ENCODE assay signal across 1 cellular context in genomic region chr12:104994301-104994700, GRCh38.
TF ChIP-seq lines count a peak whose summit lies in the region.

No MANE protein-coding gene starts in this region.

TF ChIP-seq in endothelial cell of umbilical vein, 7 proteins besides CTCF, POLR2A, EP300 and RAD21:
- TF ChIP-seq MAX (IDR thresholded peaks at IDR 0.05; ENCODE audit: insufficient read depth, insufficient read length), result no peak
- TF ChIP-seq EZH2 (IDR thresholded peaks at IDR 0.05; ENCODE audit: borderline replicate concordance, low read depth, low read length, severe bottlenecking), result no peak
- no peak for TF ChIP-seq JUN (IDR thresholded peaks at IDR 0.05; ENCODE audit: borderline replicate concordance, insufficient read depth, insufficient read length, low read depth)
- no peak for TF ChIP-seq GATA2 (IDR thresholded peaks at IDR 0.05; ENCODE audit: insufficient read depth, insufficient read length, low read depth, low read length)
- no peak for TF ChIP-seq MYC (IDR thresholded peaks at IDR 0.05; ENCODE audit: low read depth, low read length)
- no peak for TF ChIP-seq FOS (IDR thresholded peaks at IDR 0.05; ENCODE audit: borderline replicate concordance, insufficient read depth, low read length)
- no peak for TF ChIP-seq POLR2AphosphoS5 (IDR thresholded peaks at IDR 0.05; ENCODE audit: insufficient read depth, low read depth, low read length)
TF ChIP-seq in endothelial cell of umbilical vein: peak in this region for 0.
